ENCODE assay signal across 7 cellular contexts in genomic region chr1:45929257-45929687, GRCh38.
DNase-seq lines count a peak whose midpoint lies in the region; ATAC-seq and TF ChIP-seq lines count a peak whose summit lies in the region.

No MANE protein-coding gene starts in this region.

- no peak for TF ChIP-seq CTCF in epithelial cell of esophagus (IDR thresholded peaks at IDR 0.05; ENCODE audit: insufficient read depth, low read depth, low read length, missing control alignments)

- no peak overlapping the region for H3K4me3 ChIP-seq in H7 (ENCODE audit: insufficient read depth, low read depth, low read length)
- no peak overlapping the region for H3K4me3 ChIP-seq in NT2/D1 (ENCODE audit: insufficient read length, low read depth)
- H3K4me3 ChIP-seq in epithelial cell of esophagus (ENCODE audit: low read length): no peak overlapping the region

- no peaks in the 10 kb centered on the region for H3K4me1 ChIP-seq in NT2/D1 (ENCODE audit: insufficient read depth, insufficient read length)

- H3K9me3 ChIP-seq in NT2/D1 (ENCODE audit: insufficient read depth, low read length): no peaks in the 10 kb centered on the region

- no peak overlapping the region for H3K9ac ChIP-seq in NT2/D1 (ENCODE audit: insufficient read length, low read depth)

- ATAC-seq in HG03521 (IDR thresholded peaks at IDR 0.05; ENCODE audit: unreplicated experiment) (no peak), HG03025 (IDR thresholded peaks at IDR 0.05; ENCODE audit: low FRiP score, unreplicated experiment) (no peak)

- H3K36me3 ChIP-seq in H7 (replicated peaks; ENCODE audit: control insufficient read depth, insufficient read depth, low read length): no peaks in the 10 kb centered on the region
- no peaks in the 10 kb centered on the region for H3K36me3 ChIP-seq in NT2/D1 (ENCODE audit: insufficient read depth, insufficient read length, low read length)

- peak; percentile 19 for DNase-seq in H7
- DNase-seq in NT2/D1 (ENCODE audit: low read depth, low spot score): peak; percentile 87
- peak; percentile 7 for DNase-seq in epithelial cell of esophagus (ENCODE audit: low read depth)
- DNase-seq in renal cortical epithelial cell (ENCODE audit: low read depth): peak; percentile 58
- no peak for DNase-seq in SW 1271 (lab: John Stamatoyannopoulos, UW)

- H3K27me3 ChIP-seq in H7 (ENCODE audit: control insufficient read depth, insufficient read depth, low read length) (no peaks in the 10 kb centered on the region), NT2/D1 (ENCODE audit: insufficient read depth, insufficient read length) (no peaks in the 10 kb centered on the region)

Comparison
In these comparisons a context has a peak if more than half of its experiments do, and no peak if none do; other contexts are left out.
1. DNase-seq: peak in H7 (single experiment), NT2/D1 (single experiment), epithelial cell of esophagus (single experiment) and renal cortical epithelial cell (single experiment); none in SW 1271 (0 of 2).